In the genomic region with DNA sequence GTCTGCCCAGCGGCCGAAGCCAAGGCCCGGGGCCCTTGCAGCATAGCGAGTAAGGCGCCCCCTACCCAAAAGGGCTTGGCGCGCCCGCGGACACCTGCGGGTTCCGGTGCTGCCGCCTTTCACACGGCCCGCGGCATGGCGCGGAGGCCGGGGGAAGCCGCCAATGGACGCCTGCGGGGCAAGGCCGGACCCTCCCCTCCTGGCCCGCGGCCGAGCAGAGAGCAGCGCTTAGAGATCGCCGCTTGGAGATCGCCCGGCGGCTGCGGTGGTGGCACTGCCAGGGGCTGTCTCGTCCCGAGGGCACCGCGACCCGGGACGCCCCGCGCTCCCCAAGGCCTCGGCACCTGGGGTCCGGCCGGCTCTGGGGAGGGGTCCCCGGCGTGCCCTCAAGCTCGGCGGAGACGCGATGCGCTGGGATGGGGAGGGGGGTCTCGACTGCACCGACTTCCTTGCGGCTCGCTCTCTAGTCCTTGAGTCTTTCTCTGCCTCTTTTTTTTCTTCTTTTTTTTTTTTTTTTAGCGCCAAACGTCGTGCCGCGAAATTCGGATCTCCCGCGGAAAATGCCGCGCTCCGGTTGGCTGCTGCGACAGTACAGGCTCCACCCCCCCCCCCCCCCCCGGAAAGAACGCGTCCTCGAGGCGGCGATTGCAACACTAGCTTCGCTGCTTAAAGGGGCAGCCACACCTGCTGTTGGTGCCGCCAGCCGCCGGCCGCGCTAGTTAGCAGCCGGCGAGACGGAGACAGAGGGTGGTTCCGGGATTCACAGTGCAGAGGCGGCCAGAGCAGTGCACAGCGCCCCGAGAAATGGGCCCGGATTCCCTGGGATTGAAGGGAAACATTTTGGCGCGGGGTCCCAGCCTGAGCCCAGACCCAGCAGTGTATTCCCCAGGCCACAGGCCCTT, we compare ENCODE assay signal across 1 cellular context.
TF ChIP-seq lines count a peak whose summit lies in the region.

Gene E2F2, minus strand, starts transcription at position 484 of the 902 bp plus-strand sequence. Its CDS starts 440 bp downstream, at position 44.

TF ChIP-seq in neural cell, 6 proteins besides CTCF, POLR2A, EP300 and RAD21:
- TF ChIP-seq EZH2 (IDR thresholded peaks at IDR 0.05; ENCODE audit: borderline replicate concordance, insufficient read depth, low read length, poor library complexity, severe bottlenecking), result no peak
- no peak for TF ChIP-seq SMC3 (conservative IDR thresholded peaks at IDR 0.05; ENCODE audit: poor library complexity)
- peak; percentile 91 for TF ChIP-seq MXI1 (conservative IDR thresholded peaks at IDR 0.05; ENCODE audit: poor library complexity, severe bottlenecking)
- peak; percentile 28 for TF ChIP-seq POLR2AphosphoS5 (IDR thresholded peaks at IDR 0.05)
- TF ChIP-seq REST (IDR thresholded peaks at IDR 0.05; ENCODE audit: borderline replicate concordance), result no peak
- TF ChIP-seq TAF1 (IDR thresholded peaks at IDR 0.05; ENCODE audit: low read depth), result no peak
